In the genomic region with DNA sequence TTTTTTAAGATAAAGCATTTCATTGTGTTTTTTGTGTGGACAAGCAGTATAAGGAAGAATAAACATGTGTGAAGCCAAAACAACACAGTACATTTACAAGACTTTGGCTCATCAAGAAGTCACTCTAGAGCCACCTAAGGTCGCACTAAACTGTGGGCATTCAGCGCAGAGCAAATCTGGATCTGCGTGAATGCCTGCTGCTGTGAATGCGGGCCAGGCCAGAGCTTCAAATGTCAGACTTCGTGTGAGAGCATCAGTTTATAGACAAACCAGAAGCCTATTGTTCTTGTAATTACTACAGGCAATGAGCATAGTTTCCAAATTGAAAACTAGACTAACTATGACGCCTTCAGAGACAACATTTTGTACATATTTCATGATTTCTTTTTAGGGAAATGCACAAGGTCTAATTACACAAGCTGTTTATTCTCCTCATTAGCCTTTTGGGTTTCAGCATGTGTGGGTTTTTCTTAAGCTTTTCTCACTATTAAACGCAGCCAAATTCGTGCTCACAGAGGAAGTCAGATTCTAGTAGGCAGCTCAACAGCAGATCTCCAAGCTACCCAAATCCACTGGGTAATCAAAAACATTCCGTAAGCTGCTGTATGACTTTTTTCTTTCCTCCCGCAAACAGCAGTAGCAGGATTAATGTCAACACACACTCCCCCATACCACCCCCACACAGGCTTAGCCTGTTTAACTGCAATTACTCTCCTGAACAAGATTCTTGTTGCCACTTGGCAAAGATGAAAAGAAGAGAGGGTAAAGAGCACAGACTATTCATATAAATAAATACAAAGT, we compare ENCODE assay signal across 27 cellular contexts.
DNase-seq lines count a peak whose midpoint lies in the region; ATAC-seq and TF ChIP-seq lines count a peak whose summit lies in the region.
"Had no signal": no experiment of that assay in that cellular context is flagged by ENCODE, and none has a peak within 500 bp of the region (broad histone marks: within the 10 kb centered on the region; RNA-seq: fewer than 3 reads in every experiment).

No MANE protein-coding gene starts in this region.

- H3K4me3 Mint-ChIP-seq in type B pancreatic cell, result peak overlapping the region; percentile 16
- H3K4me3 Mint-ChIP-seq: central memory CD8-positive, alpha-beta T cell; natural killer cell treated with Interleukin-12 subunit alpha and Interleukin-12 subunit beta and Interleukin-15 and Interleukin-18, amount 100 ng/mL, for 72 hours had no signal

- no peak overlapping the region for H3K9ac ChIP-seq in parathyroid adenoma
- H3K9ac ChIP-seq: SK-N-SH had no signal

- no peaks in the 10 kb centered on the region for H3K36me3 Mint-ChIP-seq in type B pancreatic cell

- H2AFZ ChIP-seq in parathyroid adenoma, result peak overlapping the region; percentile 48

- intact Hi-C loops in vagina (cut with DNase I), result no loop called here

- H3K27me3 ChIP-seq in parathyroid adenoma (ENCODE audit: control insufficient read depth, insufficient read depth, low read length) (no peaks in the 10 kb centered on the region), vagina (no peaks in the 10 kb centered on the region)
- H3K27me3 ChIP-seq: ovary, sigmoid colon had no signal

- H3K27me3 Mint-ChIP-seq in type B pancreatic cell, result peaks cover 3% of the 10 kb centered on the region
- H3K27me3 Mint-ChIP-seq: central memory CD8-positive, alpha-beta T cell had no signal

- DNase-seq in SIG-M5 treated with dmso at 0.1 percent for 504 hours (lab: John Stamatoyannopoulos, UW; ENCODE audit: unreplicated experiment) (peak; percentile 14), SIG-M5 (lab: John Stamatoyannopoulos, UW) (no peak), hippocampal formation (lab: John Stamatoyannopoulos, UW) (peak; percentile 4 to 34), type B pancreatic cell (ENCODE audit: extremely low spot score, unreplicated experiment) (no peak), RKO (ENCODE audit: low spot score) (no peak), vagina (ENCODE audit: extremely low spot score in 2 of 2) (no peak)
- DNase-seq: activated CD4-positive, alpha-beta T cell treated with anti-CD3 and anti-CD28 coated beads, Interleukin-2, amount 50 U/mL, for 48 hours; activated naive CD4-positive, alpha-beta T cell treated with Interleukin-2 at 50 U/mL for 16 hours; COR-L47; glutamatergic neuron; islet precursor cell; mucosa of descending colon; NCI-H1092; NCI-H187; NCI-H2171; OCI-M1; ovary; sigmoid colon; SK-N-SH; stimulated activated CD4-positive, alpha-beta T cell treated with anti-CD3 and anti-CD28 coated beads, Interleukin-4, amount 100 ng/mL, for 4 hours had no signal

- peaks cover 36% of the 10 kb centered on the region for H3K4me1 Mint-ChIP-seq in type B pancreatic cell (ENCODE audit: unreplicated experiment)
- H3K4me1 Mint-ChIP-seq: central memory CD8-positive, alpha-beta T cell had no signal

- H3K4me3 ChIP-seq in parathyroid adenoma (ENCODE audit: low read depth, low read length) (no peak overlapping the region), vagina (no peak overlapping the region)
- H3K4me3 ChIP-seq: mucosa of descending colon, ovary, sigmoid colon had no signal

- no peak for TF ChIP-seq POLR2A in vagina (IDR thresholded peaks at IDR 0.05)

- no peaks in the 10 kb centered on the region for H3K9me3 ChIP-seq in parathyroid adenoma (ENCODE audit: control insufficient read depth, low read length)
- peaks cover 5% of the 10 kb centered on the region for H3K9me3 ChIP-seq in vagina
- H3K9me3 ChIP-seq: ovary, SK-N-SH had no signal

- H3K79me2 ChIP-seq in parathyroid adenoma, result no peaks in the 10 kb centered on the region

- no peak for ATAC-seq in HG03469 (IDR thresholded peaks at IDR 0.05; ENCODE audit: unreplicated experiment)
- ATAC-seq: activated CD4-positive, CD25-positive, alpha-beta regulatory T cell treated with anti-CD3 and anti-CD28 coated beads, Interleukin-2, amount 50 U/mL, for 24 hours; mucosa of descending colon; natural killer cell treated with Interleukin-12 subunit alpha and Interleukin-12 subunit beta and Interleukin-15 and Interleukin-18, amount 100 ng/mL, for 72 hours had no signal

- peak overlapping the region; percentile 42 for H3K27ac ChIP-seq in parathyroid adenoma
- H3K27ac ChIP-seq in vagina, result no peak overlapping the region
- H3K27ac ChIP-seq: 22Rv1, C4-2B, ovary, sigmoid colon had no signal

- H3K36me3 ChIP-seq in parathyroid adenoma (ENCODE audit: control insufficient read depth, insufficient read depth, low read length), result no peaks in the 10 kb centered on the region
- no peaks in the 10 kb centered on the region for H3K36me3 ChIP-seq in vagina
- H3K36me3 ChIP-seq: ovary, sigmoid colon had no signal

- peaks cover 6% of the 10 kb centered on the region for H3K9me3 Mint-ChIP-seq in type B pancreatic cell

- TF ChIP-seq CTCF in parathyroid adenoma (IDR thresholded peaks at IDR 0.05), result no peak
- TF ChIP-seq CTCF in type B pancreatic cell (conservative IDR thresholded peaks at IDR 0.05), result no peak
- no peak for TF ChIP-seq CTCF in vagina (IDR thresholded peaks at IDR 0.05)

- H3K27ac Mint-ChIP-seq in type B pancreatic cell, result peak overlapping the region; percentile 55
- H3K27ac Mint-ChIP-seq: natural killer cell treated with Interleukin-12 subunit alpha and Interleukin-12 subunit beta and Interleukin-15 and Interleukin-18, amount 100 ng/mL, for 72 hours had no signal

- peaks cover 16% of the 10 kb centered on the region for H3K4me1 ChIP-seq in parathyroid adenoma
- no peaks in the 10 kb centered on the region for H3K4me1 ChIP-seq in vagina
- H3K4me1 ChIP-seq: sigmoid colon had no signal

- H3K4me2 ChIP-seq in parathyroid adenoma (ENCODE audit: low read length), result no peak overlapping the region
- H3K4me2 ChIP-seq: SK-N-SH had no signal

Comparison
In these comparisons a context has a peak if more than half of its experiments do, and no peak if none do; other contexts are left out.
1. DNase-seq: peak in SIG-M5 treated with dmso at 0.1 percent for 504 hours (single experiment) and hippocampal formation (2 of 2); none in SIG-M5 (single experiment), type B pancreatic cell (single experiment), RKO (single experiment) and vagina (0 of 2).